In the genomic region with DNA sequence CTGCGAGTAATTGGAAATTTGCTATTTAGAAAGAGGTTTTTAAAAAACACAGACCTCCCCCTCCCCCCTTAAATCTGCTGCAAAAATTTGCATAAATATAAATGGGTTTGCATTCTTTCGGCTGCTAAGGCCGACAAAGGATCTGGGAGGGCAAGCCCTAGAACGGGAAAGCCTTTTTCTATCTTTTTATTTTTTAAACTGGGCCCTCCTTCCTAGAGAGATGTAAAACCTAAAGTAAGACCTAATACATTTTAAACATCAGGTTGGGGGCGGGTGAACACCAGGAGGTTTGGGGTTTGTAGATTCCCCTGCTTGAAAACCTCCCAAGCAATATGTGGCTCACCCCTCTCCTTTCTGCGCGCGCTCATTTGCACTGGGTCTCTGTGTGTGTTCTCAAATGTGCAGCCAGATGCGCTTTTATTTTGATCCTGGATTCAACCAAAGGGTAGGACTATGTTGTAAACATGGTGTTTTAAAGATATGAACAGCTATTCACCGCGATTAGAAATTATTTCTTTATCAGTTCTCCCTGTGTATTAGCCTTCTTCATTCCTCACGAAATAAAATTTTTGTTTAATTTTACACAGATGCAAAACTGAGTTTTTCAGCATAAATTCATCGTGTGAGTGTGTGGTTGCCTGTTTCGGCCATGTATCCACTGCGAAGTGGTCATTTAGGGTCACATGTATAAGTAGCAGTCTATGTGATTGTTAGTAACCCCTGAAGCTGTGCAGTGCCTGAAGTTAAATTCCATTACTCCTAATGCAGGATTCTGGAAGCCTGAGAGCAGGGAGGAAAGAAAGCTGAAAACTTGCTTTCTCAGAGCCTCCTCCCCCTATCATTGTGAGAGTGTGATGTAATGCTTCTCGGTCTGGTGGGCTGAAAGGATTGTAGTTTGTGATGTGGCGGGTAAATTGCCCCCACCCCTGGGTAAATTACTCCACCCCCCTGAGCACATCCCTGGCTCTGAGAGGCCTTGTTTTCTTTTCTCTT, we compare ENCODE assay signal across 8 cellular contexts. TPM values are rescaled to one million over a fixed set of nuclear protein-coding genes. Genes with fewer than 3 reads are reported as not detected.
DNase-seq lines count a peak whose midpoint lies in the region; ATAC-seq and TF ChIP-seq lines count a peak whose summit lies in the region.

No MANE protein-coding gene starts in this region.

- H4K20me1 ChIP-seq in GM23248 (ENCODE audit: insufficient read depth): no peaks in the 10 kb centered on the region
- H4K20me1 ChIP-seq in OCI-LY3 (ENCODE audit: insufficient read depth, low read length): peaks cover 37% of the 10 kb centered on the region; the same call in 1 of the 2 replicates

- H2AFZ ChIP-seq in GM23248 (peak overlapping the region; percentile 65), OCI-LY3 (ENCODE audit: low read depth, low read length) (no peak overlapping the region)

- ATAC-seq in right cardiac atrium (peak; percentile 36), HG03439 (IDR thresholded peaks at IDR 0.05; ENCODE audit: unreplicated experiment) (no peak)

- H3K9me3 ChIP-seq in GM23248 (ENCODE audit: low read depth) (no peaks in the 10 kb centered on the region), OCI-LY3 (ENCODE audit: insufficient read depth, low read length) (no peaks in the 10 kb centered on the region), right cardiac atrium (ENCODE audit: control insufficient read depth, low read length) (no peaks in the 10 kb centered on the region)

- H3K4me3 ChIP-seq in GM23248 (peak overlapping the region; percentile 100), OCI-LY3 (ENCODE audit: low read length) (peak overlapping the region; percentile 80), right cardiac atrium (ENCODE audit: low read length) (peak overlapping the region; percentile 100)

- H3K79me2 ChIP-seq in GM23248 (ENCODE audit: insufficient read depth) (peaks cover 54% of the 10 kb centered on the region), OCI-LY3 (ENCODE audit: low read length) (peaks cover 59% of the 10 kb centered on the region)

- H3K9ac ChIP-seq in GM23248 (peak overlapping the region; percentile 99), OCI-LY3 (ENCODE audit: low read length) (peak overlapping the region; percentile 97)

- TF ChIP-seq CTCF in OCI-LY3 (IDR thresholded peaks at IDR 0.05; ENCODE audit: low read depth, low read length): no peak

- intact Hi-C loops in right cardiac atrium (cut with DNase I): loop anchor here in 2 of 4 donors (10.0 kb wide), 3 partner anchors 96 to 644 kb away; a partner anchor contains a TSS

- H3K4me2 ChIP-seq in GM23248 (ENCODE audit: unreplicated experiment) (peak overlapping the region; percentile 96), OCI-LY3 (ENCODE audit: low read length) (peak overlapping the region; percentile 97)

- H3K4me1 ChIP-seq in GM23248 (ENCODE audit: insufficient read depth) (peaks cover 66% of the 10 kb centered on the region), OCI-LY3 (ENCODE audit: low read length) (peaks cover 28% of the 10 kb centered on the region), right cardiac atrium (ENCODE audit: control insufficient read depth, insufficient read depth, low read length) (peaks cover 11% of the 10 kb centered on the region)

- in situ Hi-C loops in GM23248 (cut with MboI): no loop called here

- H3K36me3 ChIP-seq in GM23248 (ENCODE audit: low read depth) (no peaks in the 10 kb centered on the region), OCI-LY3 (replicated peaks; ENCODE audit: low read depth, low read length) (no peaks in the 10 kb centered on the region)

- no peaks in the 10 kb centered on the region for H3K9me2 ChIP-seq in GM23248 (ENCODE audit: insufficient read depth)

- H3K27me3 ChIP-seq in GM23248 (replicated peaks; ENCODE audit: insufficient read depth) (no peaks in the 10 kb centered on the region), OCI-LY3 (ENCODE audit: low read depth, low read length) (no peaks in the 10 kb centered on the region), right cardiac atrium (ENCODE audit: control insufficient read depth, insufficient read depth) (no peaks in the 10 kb centered on the region)

- WGBS in GM23248 (ENCODE audit: low coverage in 1 of 2, low lambda C conversion rate in 2 of 2, missing lambda C conversion rate in 2 of 2), 2 experiments: 1 to 2% methylated on average over 17 of the region's 17 CpGs
- WGBS in right cardiac atrium: under 1% methylated on average over 17 of the region's 17 CpGs

- DNase-seq in AG08395 (ENCODE audit: low spot score) (peak; percentile 21), GM23248 (peak; percentile 71), amniotic stem cell (lab: John Stamatoyannopoulos, UW) (peak; percentile 52), right cardiac atrium (peak in 1 of 3 donors; percentile 57), putamen (ENCODE audit: low spot score) (peak; percentile 50), ureter (ENCODE audit: low spot score) (no peak)

- H3K27ac ChIP-seq in GM23248: peak overlapping the region; percentile 92
- peak overlapping the region; percentile 82 for H3K27ac ChIP-seq in OCI-LY3 (ENCODE audit: low read length)
- peak overlapping the region; percentile 92 for H3K27ac ChIP-seq in right cardiac atrium (ENCODE audit: low read length)

- peaks cover 71% of the 10 kb centered on the region for H3F3A ChIP-seq in GM23248 (ENCODE audit: insufficient read depth)

RNA-seq across cellular contexts. Expression of a gene that starts 1.0 kb away (rescaled TPM):
- 14.1 and 53.5 TPM in 2 replicates for total RNA-seq in GM23248 (2014; rRNA removed; shearing (Covaris generic))
- 21.0 and 21.1 TPM in 2 replicates for polyA plus RNA-seq in GM23248 (2016; fragmentation: Nextera tagmentation; extraction: Ambion mirVana)
- total RNA-seq in right cardiac atrium: 10 to 100 TPM; 38.1 to 50.6 (median 39.8) TPM
- polyA plus RNA-seq in right cardiac atrium: 14.4 TPM
- total RNA-seq in ureter: 63.3 TPM
